Comparison of ENCODE assay signal across 21 cellular contexts in the genomic region with DNA sequence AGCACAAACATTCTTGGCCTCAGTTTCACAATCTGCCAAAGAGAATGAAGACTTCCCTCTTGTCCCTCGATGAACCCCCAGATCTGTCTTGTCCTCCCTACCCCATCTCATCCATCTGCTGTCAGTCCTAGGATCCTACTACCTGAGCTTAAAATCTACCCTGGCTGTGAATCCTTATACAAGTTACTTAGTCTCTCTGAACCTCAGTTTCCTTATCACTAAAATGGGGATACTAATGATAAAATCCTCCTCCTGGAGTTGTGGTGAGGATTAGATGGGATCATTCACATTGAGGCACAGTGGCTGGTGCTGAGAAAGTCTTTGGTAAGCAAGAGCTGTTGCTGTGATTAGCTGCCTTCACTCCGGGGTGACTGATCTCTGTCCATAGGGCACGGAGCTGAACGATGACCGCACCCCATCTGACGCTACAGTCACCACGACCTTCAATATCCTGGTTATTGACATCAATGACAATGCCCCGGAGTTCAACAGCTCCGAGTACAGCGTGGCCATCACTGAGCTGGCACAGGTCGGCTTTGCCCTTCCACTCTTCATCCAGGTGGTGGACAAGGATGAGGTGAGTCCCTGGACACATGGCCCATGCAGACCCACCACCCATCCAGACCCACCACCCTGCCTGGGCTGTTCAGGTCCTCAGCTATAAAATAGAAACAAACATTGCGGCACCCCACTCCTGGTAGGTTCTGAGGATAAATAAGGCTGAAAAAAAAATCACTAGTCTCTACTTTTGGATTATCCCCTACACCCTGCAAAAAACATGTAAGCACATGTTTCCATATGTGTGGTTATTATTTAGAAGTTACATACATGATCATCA.
"Had no signal": no experiment of that assay in that cellular context is flagged by ENCODE, and none has a peak within 500 bp of the region (broad histone marks: within the 10 kb centered on the region; RNA-seq: fewer than 3 reads in every experiment).

No MANE protein-coding gene starts in this region.

- H3K36me3 ChIP-seq: heart right ventricle, left lung, lower lobe of right lung, neutrophil, sigmoid colon, tibial artery, upper lobe of right lung, vagina had no signal

- H3K4me3 Mint-ChIP-seq: memory B cell; mesothelial cell of epicardium; natural killer cell treated with Interleukin-12 subunit alpha and Interleukin-12 subunit beta and Interleukin-15 and Interleukin-18, amount 100 ng/mL, for 72 hours had no signal

- H3K9me3 ChIP-seq: heart right ventricle, left lung, lower lobe of right lung, neutrophil, sigmoid colon, tibial artery, upper lobe of right lung, vagina had no signal

- ATAC-seq: esophagus mucosa; heart right ventricle; left lung; lower lobe of right lung; natural killer cell treated with Interleukin-12 subunit alpha and Interleukin-12 subunit beta and Interleukin-15 and Interleukin-18, amount 100 ng/mL, for 72 hours; upper lobe of right lung had no signal

- H3K27ac ChIP-seq: dorsolateral prefrontal cortex, heart right ventricle, left lung, lower lobe of right lung, neutrophil, sigmoid colon, skin epidermis, tibial artery, upper lobe of right lung, vagina had no signal

- H3K36me3 Mint-ChIP-seq: memory B cell; mesothelial cell of epicardium; natural killer cell treated with Interleukin-12 subunit alpha and Interleukin-12 subunit beta and Interleukin-15 and Interleukin-18, amount 100 ng/mL, for 72 hours had no signal

- H3K9me3 Mint-ChIP-seq: memory B cell; mesothelial cell of epicardium; natural killer cell treated with Interleukin-12 subunit alpha and Interleukin-12 subunit beta and Interleukin-15 and Interleukin-18, amount 100 ng/mL, for 72 hours had no signal

- H3K4me3 ChIP-seq: dorsolateral prefrontal cortex, heart right ventricle, left lung, lower lobe of right lung, sigmoid colon, skin epidermis, tibial artery, upper lobe of right lung, vagina had no signal

- H3K27ac Mint-ChIP-seq: memory B cell; mesothelial cell of epicardium; natural killer cell treated with Interleukin-12 subunit alpha and Interleukin-12 subunit beta and Interleukin-15 and Interleukin-18, amount 100 ng/mL, for 72 hours had no signal

- DNase-seq: cortex of kidney; dorsolateral prefrontal cortex; effector CD8-positive, alpha-beta T cell; heart right ventricle; hypothalamus; kidney glomerular epithelial cell; lower lobe of right lung; posterior cingulate gyrus; sigmoid colon; stimulated activated CD4-positive, alpha-beta T cell treated with anti-CD3 and anti-CD28 coated beads, Interleukin-12 subunit alpha, Interleukin-12 subunit beta, amount 100 ng/mL, for 4 hours; stimulated activated naive CD4-positive, alpha-beta T cell treated with Interleukin-2 at 50 U/mL for 16 hours; tibial artery; upper lobe of right lung had no signal

- H3K27me3 ChIP-seq: dorsolateral prefrontal cortex, heart right ventricle, left lung, neutrophil, sigmoid colon, upper lobe of right lung, vagina had no signal
